ENCODE assay signal across 19 cellular contexts in the genomic region with DNA sequence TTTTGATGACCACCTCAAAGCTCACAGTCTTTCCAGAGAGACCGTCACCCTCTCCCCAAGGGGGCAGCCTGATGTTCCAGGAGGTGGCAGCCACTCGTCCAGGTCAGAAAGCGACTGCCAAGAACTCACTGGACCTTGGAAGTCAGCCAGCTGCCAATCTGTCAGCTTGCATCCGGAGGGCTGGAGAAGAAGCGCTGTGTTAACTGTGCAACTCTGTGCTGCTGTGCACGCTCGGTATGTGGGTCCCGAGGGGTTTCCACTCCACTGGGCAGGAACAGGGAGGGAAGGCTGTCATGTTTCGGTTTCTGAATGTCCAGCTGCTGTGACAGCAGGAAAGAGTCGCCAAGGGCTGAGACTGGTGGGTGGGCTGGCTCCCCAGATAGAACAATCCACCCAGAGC.
DNase-seq lines count a peak whose midpoint lies in the region; ATAC-seq and TF ChIP-seq lines count a peak whose summit lies in the region.
"Had no signal": no experiment of that assay in that cellular context is flagged by ENCODE, and none has a peak within 500 bp of the region (broad histone marks: within the 10 kb centered on the region; RNA-seq: fewer than 3 reads in every experiment).

No MANE protein-coding gene starts in this region.

- H3K36me3 ChIP-seq in BLaER1 (no peaks in the 10 kb centered on the region), gastrocnemius medialis (no peaks in the 10 kb centered on the region)
- H3K36me3 ChIP-seq: sigmoid colon had no signal

- in situ Hi-C loops in gastrocnemius medialis (cut with MboI; ENCODE audit: low sequenced_read_pairs in 4 of 4), result no loop called here

- TF ChIP-seq POLR2A in gastrocnemius medialis (IDR thresholded peaks at IDR 0.05), result no peak

- peaks cover 21% of the 10 kb centered on the region for H3K4me1 Mint-ChIP-seq in glutamatergic neuron (ENCODE audit: low read depth, unreplicated experiment)
- no peaks in the 10 kb centered on the region for H3K4me1 Mint-ChIP-seq in stimulated activated effector memory CD8-positive, alpha-beta T cell treated with anti-CD3 and anti-CD28 coated beads, Interleukin-12 subunit alpha, Interleukin-12 subunit beta, amount 100 ng/mL, for 72 hours
- H3K4me1 Mint-ChIP-seq: H9, immature natural killer cell had no signal

- no peak for ATAC-seq in HG02763 (IDR thresholded peaks at IDR 0.05; ENCODE audit: unreplicated experiment)
- no peak for ATAC-seq in gastrocnemius medialis
- no peak for ATAC-seq in stimulated activated effector memory CD8-positive, alpha-beta T cell treated with anti-CD3 and anti-CD28 coated beads, Interleukin-12 subunit alpha, Interleukin-12 subunit beta, amount 100 ng/mL, for 72 hours
- ATAC-seq: activated CD4-positive, CD25-positive, alpha-beta regulatory T cell treated with anti-CD3 and anti-CD28 coated beads, Interleukin-2, amount 50 U/mL, for 24 hours; activated naive CD4-positive, alpha-beta T cell treated with anti-CD3 and anti-CD28 coated beads, Interleukin-2, amount 50 U/mL, for 72 hours had no signal

- H3K4me1 ChIP-seq in BLaER1 (peaks cover 60% of the 10 kb centered on the region), gastrocnemius medialis (no peaks in the 10 kb centered on the region)
- H3K4me1 ChIP-seq: sigmoid colon had no signal

- H3K27ac ChIP-seq in BLaER1, result peak overlapping the region; percentile 61
- H3K27ac ChIP-seq in gastrocnemius medialis, result no peak overlapping the region
- H3K27ac ChIP-seq: sigmoid colon had no signal

- TF ChIP-seq CTCF in GM12865 (IDR thresholded peaks at IDR 0.05; ENCODE audit: insufficient read depth, low read depth, low read length, missing control alignments), result no peak
- no peak for TF ChIP-seq CTCF in glutamatergic neuron (IDR thresholded peaks at IDR 0.05; ENCODE audit: partially characterized antibody, unreplicated experiment)
- TF ChIP-seq CTCF in gastrocnemius medialis (IDR thresholded peaks at IDR 0.05 in 4 of 5, conservative IDR thresholded peaks at IDR 0.05 in 1 of 5), result no peak

- peaks cover 23% of the 10 kb centered on the region for H3K9me3 ChIP-seq in BLaER1
- no peaks in the 10 kb centered on the region for H3K9me3 ChIP-seq in gastrocnemius medialis

- no peaks in the 10 kb centered on the region for H4K20me1 ChIP-seq in BLaER1

- peak overlapping the region; percentile 47 for H3K4me3 Mint-ChIP-seq in glutamatergic neuron (ENCODE audit: unreplicated experiment)
- no peak overlapping the region for H3K4me3 Mint-ChIP-seq in stimulated activated effector memory CD8-positive, alpha-beta T cell treated with anti-CD3 and anti-CD28 coated beads, Interleukin-12 subunit alpha, Interleukin-12 subunit beta, amount 100 ng/mL, for 72 hours
- H3K4me3 Mint-ChIP-seq: H9; immature natural killer cell; T-helper 2 cell treated with Interferon-gamma antibody and Interleukin-4, amounts not matched to agents 5 μg/mL and 100 μg/mL, for 36 hours had no signal

- H3K27me3 Mint-ChIP-seq in glutamatergic neuron (ENCODE audit: unreplicated experiment), result peaks cover 10% of the 10 kb centered on the region

- peaks cover 12% of the 10 kb centered on the region for H3K9me3 Mint-ChIP-seq in glutamatergic neuron (ENCODE audit: unreplicated experiment)
- peaks cover 7% of the 10 kb centered on the region for H3K9me3 Mint-ChIP-seq in stimulated activated effector memory CD8-positive, alpha-beta T cell treated with anti-CD3 and anti-CD28 coated beads, Interleukin-12 subunit alpha, Interleukin-12 subunit beta, amount 100 ng/mL, for 72 hours

- DNase-seq in GM12865 (ENCODE audit: low read depth) (peak; percentile 76), NCI-H69 (lab: John Stamatoyannopoulos, UW) (peak; percentile 79), glutamatergic neuron (peak; percentile 87), gastrocnemius medialis (no peak)
- DNase-seq in activated CD4-positive, CD25-positive, alpha-beta regulatory T cell treated with anti-CD3 and anti-CD28 coated beads, Interleukin-2, amount 50 U/mL, for 72 hours, result no peak
- DNase-seq in stimulated activated effector memory CD8-positive, alpha-beta T cell treated with anti-CD3 and anti-CD28 coated beads, Interleukin-12 subunit alpha, Interleukin-12 subunit beta, amount 100 ng/mL, for 72 hours (ENCODE audit: low spot score in 2 of 2), result no peak
- DNase-seq: effector memory CD4-positive, alpha-beta T cell; H9; immature natural killer cell; NCI-H510A treated with DMSO at 0.1 percent for 48 hours; OCI-M1; sigmoid colon; stimulated activated naive CD4-positive, alpha-beta T cell treated with Interleukin-2 at 50 U/mL for 16 hours; trophoblast cell had no signal

- peak overlapping the region; percentile 97 for H3K27ac Mint-ChIP-seq in glutamatergic neuron (ENCODE audit: unreplicated experiment)
- H3K27ac Mint-ChIP-seq in stimulated activated effector memory CD8-positive, alpha-beta T cell treated with anti-CD3 and anti-CD28 coated beads, Interleukin-12 subunit alpha, Interleukin-12 subunit beta, amount 100 ng/mL, for 72 hours, result no peak overlapping the region
- H3K27ac Mint-ChIP-seq: activated naive CD4-positive, alpha-beta T cell treated with anti-CD3 and anti-CD28 coated beads, Interleukin-2, amount 50 U/mL, for 72 hours; H9; immature natural killer cell; T-helper 2 cell treated with Interferon-gamma antibody and Interleukin-4, amounts not matched to agents 5 μg/mL and 100 μg/mL, for 36 hours had no signal

- H3K27me3 ChIP-seq in BLaER1 (no peaks in the 10 kb centered on the region), gastrocnemius medialis (no peaks in the 10 kb centered on the region)
- H3K27me3 ChIP-seq: sigmoid colon had no signal

- H3K4me2 ChIP-seq in BLaER1, result peak overlapping the region; percentile 90

- intact Hi-C loops in gastrocnemius medialis (cut with DNase I; ENCODE audit: low total_unique reads), result no loop called here

- H3K9ac ChIP-seq in BLaER1, result peak overlapping the region; percentile 45; the same call in 1 of the 2 replicates

- H3K36me3 Mint-ChIP-seq in glutamatergic neuron (ENCODE audit: unreplicated experiment), result peaks cover 8% of the 10 kb centered on the region
- H3K36me3 Mint-ChIP-seq in stimulated activated effector memory CD8-positive, alpha-beta T cell treated with anti-CD3 and anti-CD28 coated beads, Interleukin-12 subunit alpha, Interleukin-12 subunit beta, amount 100 ng/mL, for 72 hours, result no peaks in the 10 kb centered on the region
- H3K36me3 Mint-ChIP-seq: immature natural killer cell had no signal

- peak overlapping the region; percentile 44 for H3K4me3 ChIP-seq in BLaER1
- no peak overlapping the region for H3K4me3 ChIP-seq in GM12865 (ENCODE audit: low read depth, low read length)
- H3K4me3 ChIP-seq in gastrocnemius medialis, result no peak overlapping the region
- H3K4me3 ChIP-seq: sigmoid colon had no signal

Comparison
In these comparisons a context has a peak if more than half of its experiments do, and no peak if none do; other contexts are left out.
1. DNase-seq: peak in GM12865 (single experiment), NCI-H69 (single experiment) and glutamatergic neuron (single experiment); none in activated CD4-positive, CD25-positive, alpha-beta regulatory T cell treated with anti-CD3 and anti-CD28 coated beads, Interleukin-2, amount 50 U/mL, for 72 hours (single experiment), gastrocnemius medialis (0 of 2) and stimulated activated effector memory CD8-positive, alpha-beta T cell treated with anti-CD3 and anti-CD28 coated beads, Interleukin-12 subunit alpha, Interleukin-12 subunit beta, amount 100 ng/mL, for 72 hours (0 of 2).